In genomic region chr17:40100669-40101366, GRCh38 we compare ENCODE assay signal across 1 cellular context.
TF ChIP-seq lines count a peak whose summit lies in the region.

No MANE protein-coding gene starts in this region.

TF ChIP-seq in GM12878, 131 proteins besides CTCF, POLR2A, EP300 and RAD21 (continues in another document):
- TF ChIP-seq POU2F2 (IDR thresholded peaks at IDR 0.05; ENCODE audit: borderline replicate concordance, low read depth, low read length) (no peak; the same call in 2 of the 3 replicates), CBX3 (IDR thresholded peaks at IDR 0.05; ENCODE audit: borderline replicate concordance, low read depth) (no peak), CEBPZ (IDR thresholded peaks at IDR 0.05; ENCODE audit: low read depth, low read length) (no peak), ZBTB11 (CRISPR knock-in tag; IDR thresholded peaks at IDR 0.05) (no peak), RBBP5 (conservative IDR thresholded peaks at IDR 0.05) (no peak), PKNOX1 (IDR thresholded peaks at IDR 0.05) (no peak), PAX8 (IDR thresholded peaks at IDR 0.05) (no peak), KAT2A (conservative IDR thresholded peaks at IDR 0.05; ENCODE audit: control insufficient read depth, low read depth, low read length) (no peak), PBX3 (IDR thresholded peaks at IDR 0.05; ENCODE audit: insufficient replicate concordance, low read depth, low read length) (no peak), ZNF207 (IDR thresholded peaks at IDR 0.05; ENCODE audit: borderline replicate concordance) (no peak), E2F8 (IDR thresholded peaks at IDR 0.05; ENCODE audit: low read depth, partially characterized antibody) (no peak), NFYA (IDR thresholded peaks at IDR 0.05; ENCODE audit: borderline replicate concordance, low read depth, low read length) (no peak), MTA3 (IDR thresholded peaks at IDR 0.05; ENCODE audit: borderline replicate concordance, low read length) (no peak), RB1 (IDR thresholded peaks at IDR 0.05; ENCODE audit: borderline replicate concordance) (no peak), RELA (IDR thresholded peaks at IDR 0.05; ENCODE audit: borderline replicate concordance, partially characterized antibody) (peak; percentile 60), SUPT20H (IDR thresholded peaks at IDR 0.05; ENCODE audit: borderline replicate concordance, control insufficient read depth, low read depth, low read length) (no peak), ZBTB33 (IDR thresholded peaks at IDR 0.05) (no peak), CHD2 (IDR thresholded peaks at IDR 0.05; ENCODE audit: borderline replicate concordance, low read depth, low read length) (no peak), MYC (IDR thresholded peaks at IDR 0.05; ENCODE audit: insufficient read depth, insufficient read length, insufficient replicate concordance, low read length, severe bottlenecking) (peak; percentile 87), RAD51 (IDR thresholded peaks at IDR 0.05) (peak; percentile 96), HDGF (IDR thresholded peaks at IDR 0.05) (no peak), IRF4 (IDR thresholded peaks at IDR 0.05; ENCODE audit: low read depth, low read length) (no peak), ZBTB4 (CRISPR knock-in tag; IDR thresholded peaks at IDR 0.05) (no peak), SUZ12 (IDR thresholded peaks at IDR 0.05; ENCODE audit: unreplicated experiment) (no peak), SMAD5 (IDR thresholded peaks at IDR 0.05; ENCODE audit: low read depth) (no peak), CBFB (IDR thresholded peaks at IDR 0.05; ENCODE audit: low read depth) (no peak), ETV6 (conservative IDR thresholded peaks at IDR 0.05 in 1 of 2, IDR thresholded peaks at IDR 0.05 in 1 of 2; ENCODE audit: borderline replicate concordance in 1 of 2, low read depth in 1 of 2) (peak in 1 of 2 experiments; percentile 93; a peak in 2 of 4 replicates), RFX5 (IDR thresholded peaks at IDR 0.05; ENCODE audit: low read depth, low read length) (no peak), TCF7 (IDR thresholded peaks at IDR 0.05; ENCODE audit: borderline replicate concordance) (no peak), MTA2 (IDR thresholded peaks at IDR 0.05; ENCODE audit: low read depth) (no peak; the same call in 1 of the 2 replicates), ATF2 (IDR thresholded peaks at IDR 0.05; ENCODE audit: low read length) (no peak), SKIL (IDR thresholded peaks at IDR 0.05; ENCODE audit: low read depth, poor library complexity, severe bottlenecking) (no peak), ZNF622 (IDR thresholded peaks at IDR 0.05) (no peak)
